In genomic region chr11:1300569-1301187, GRCh38 we compare ENCODE assay signal across 15 cellular contexts. TPM values are rescaled to one million over a fixed set of nuclear protein-coding genes. Genes with fewer than 3 reads are reported as not detected.
DNase-seq lines count a peak whose midpoint lies in the region; ATAC-seq and TF ChIP-seq lines count a peak whose summit lies in the region.
"Had no signal": no experiment of that assay in that cellular context is flagged by ENCODE, and none has a peak within 500 bp of the region (broad histone marks: within the 10 kb centered on the region; RNA-seq: fewer than 3 reads in every experiment).

No MANE protein-coding gene starts in this region.

- peak; percentile 47 for DNase-seq in activated effector memory CD4-positive, alpha-beta T cell treated with anti-CD3 and anti-CD28 coated beads, Interleukin-2, amount 50 U/mL, for 16 hours
- DNase-seq in activated effector memory CD4-positive, alpha-beta T cell treated with Interleukin-2 at 50 U/mL for 16 hours = no peak
- DNase-seq in endothelial cell (ENCODE audit: low spot score) = no peak
- DNase-seq in osteocyte (ENCODE audit: extremely low spot score, unreplicated experiment) = peak; percentile 76
- no peak for DNase-seq in CD1c-positive myeloid dendritic cell (ENCODE audit: extremely low spot score)
- no peak for DNase-seq in GM10248 (ENCODE audit: extremely low spot score)
- DNase-seq: activated CD4-positive, CD25-positive, alpha-beta regulatory T cell; NCI-H1092 treated with DMSO at 0.1 percent for 48 hours; NCI-H524; stimulated activated CD4-positive, alpha-beta T cell treated with anti-CD3 and anti-CD28 coated beads, Interleukin-2, amount 100 ng/mL, for 48 hours had no signal

- ATAC-seq in HG02763 (IDR thresholded peaks at IDR 0.05; ENCODE audit: unreplicated experiment) (no peak), HG03135 (IDR thresholded peaks at IDR 0.05; ENCODE audit: unreplicated experiment) (no peak)
- ATAC-seq: Panc1, T-cell had no signal

- CTCF ChIA-PET in GM10248 (lab: Yijun Ruan, JAX) = interaction anchor here (0.9 kb wide), 1 partner anchor 274 kb away, joined by 3 read pairs; no protein-coding TSS in a partner anchor

- H3K27ac Mint-ChIP-seq in endothelial cell (ENCODE audit: unreplicated experiment) (peak overlapping the region; percentile 33), osteocyte (ENCODE audit: unreplicated experiment) (peak overlapping the region; percentile 13)
- H3K27ac Mint-ChIP-seq: T-cell had no signal

- H3K9me3 Mint-ChIP-seq in endothelial cell (ENCODE audit: unreplicated experiment) = no peaks in the 10 kb centered on the region
- H3K9me3 Mint-ChIP-seq in osteocyte (ENCODE audit: unreplicated experiment) = no peaks in the 10 kb centered on the region
- H3K9me3 Mint-ChIP-seq: IgD-negative memory B cell, T-cell had no signal

- H3K4me1 Mint-ChIP-seq in endothelial cell (ENCODE audit: unreplicated experiment) = peaks cover 67% of the 10 kb centered on the region
- H3K4me1 Mint-ChIP-seq in osteocyte (ENCODE audit: unreplicated experiment) = peaks cover 41% of the 10 kb centered on the region

- no peaks in the 10 kb centered on the region for H3K36me3 Mint-ChIP-seq in endothelial cell (ENCODE audit: low read depth, unreplicated experiment)
- no peaks in the 10 kb centered on the region for H3K36me3 Mint-ChIP-seq in osteocyte (ENCODE audit: unreplicated experiment)

- H3K4me3 Mint-ChIP-seq in endothelial cell (ENCODE audit: unreplicated experiment) = no peak overlapping the region
- H3K4me3 Mint-ChIP-seq in osteocyte (ENCODE audit: unreplicated experiment) = no peak overlapping the region
- H3K4me3 Mint-ChIP-seq: IgD-negative memory B cell, T-cell had no signal

- POLR2A ChIA-PET in GM10248 (lab: Yijun Ruan, JAX) = no interaction called here

- TF ChIP-seq CTCF in endothelial cell (IDR thresholded peaks at IDR 0.05; ENCODE audit: unreplicated experiment) = no peak
- TF ChIP-seq CTCF in osteocyte (IDR thresholded peaks at IDR 0.05) = no peak
- TF ChIP-seq CTCF in GM10248 (IDR thresholded peaks at IDR 0.05; ENCODE audit: control extremely low read depth, extremely low read depth, low read depth, missing control alignments) = no peak

- peaks cover 8% of the 10 kb centered on the region for H3K27me3 Mint-ChIP-seq in endothelial cell (ENCODE audit: unreplicated experiment)
- no peaks in the 10 kb centered on the region for H3K27me3 Mint-ChIP-seq in osteocyte (ENCODE audit: unreplicated experiment)
- H3K27me3 Mint-ChIP-seq: IgD-negative memory B cell, T-cell had no signal

RNA-seq across cellular contexts. Expression of gene TOLLIP, which starts 8.8 kb away (rescaled TPM):
- total RNA-seq in endothelial cell (ENCODE audit: unreplicated experiment) (65.3 TPM), osteocyte (63.2 and 71.6 TPM in 2 replicates)

Comparison
In these comparisons a context has a peak if more than half of its experiments do, and no peak if none do; other contexts are left out.
1. DNase-seq: peak in activated effector memory CD4-positive, alpha-beta T cell treated with anti-CD3 and anti-CD28 coated beads, Interleukin-2, amount 50 U/mL, for 16 hours (single experiment) and osteocyte (single experiment); none in activated effector memory CD4-positive, alpha-beta T cell treated with Interleukin-2 at 50 U/mL for 16 hours (single experiment), endothelial cell (single experiment), CD1c-positive myeloid dendritic cell (single experiment) and GM10248 (single experiment).